Comparison of ENCODE assay signal across 25 cellular contexts in the genomic region with DNA sequence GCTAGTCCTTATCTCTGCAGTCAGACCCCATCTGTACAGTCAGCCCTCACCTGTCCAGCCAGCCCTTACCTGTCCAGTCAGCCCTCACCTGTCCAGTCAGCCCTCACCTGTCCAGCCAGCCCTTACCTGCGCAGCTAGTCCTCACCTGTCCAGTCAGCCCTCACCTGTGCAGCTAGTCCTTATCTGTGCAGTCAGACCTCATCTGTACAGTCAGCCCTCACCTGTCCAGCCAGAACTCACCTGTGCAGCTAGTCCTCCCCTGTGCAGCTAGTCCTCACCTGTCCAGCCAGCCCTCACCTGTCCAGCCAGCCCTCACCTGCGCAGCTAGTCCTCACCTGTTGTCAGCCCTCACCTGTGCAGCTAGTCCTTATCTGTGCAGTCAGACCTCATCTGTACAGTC.
DNase-seq lines count a peak whose midpoint lies in the region; ATAC-seq, FAIRE-seq and TF ChIP-seq lines count a peak whose summit lies in the region.
"Had no signal": no experiment of that assay in that cellular context is flagged by ENCODE, and none has a peak within 500 bp of the region (broad histone marks: within the 10 kb centered on the region; RNA-seq: fewer than 3 reads in every experiment).

No MANE protein-coding gene starts in this region.

- no CpG with 5 or more reads among the region's 2 CpGs for WGBS in H9 (ENCODE audit: extremely low coverage, insufficient read length, low lambda C conversion rate)
- WGBS in neuronal stem cell (ENCODE audit: extremely low coverage in 2 of 2, insufficient read length in 2 of 2, insufficient replicate concordance in 1 of 2), 2 donors: no CpG with 5 or more reads among the region's 2 CpGs
- WGBS in thyroid gland, 2 donors: 19 to 50% methylated on average over 2 of the region's 2 CpGs
- WGBS in GM23248 (ENCODE audit: low coverage in 1 of 2, low lambda C conversion rate in 2 of 2, missing lambda C conversion rate in 2 of 2), 2 experiments: 9 to 19% methylated on average over 2 of the region's 2 CpGs

- FAIRE-seq in bronchial epithelial cell (lab: Jason Lieb, UNC): peak; percentile 91
- FAIRE-seq: A549, D721Med, G401.6, GM12891, GM19239, H54, HepG2 had no signal

- H2BK12ac ChIP-seq in H9 (ENCODE audit: insufficient read length, low read depth, low read length) (no peak overlapping the region), neuronal stem cell (ENCODE audit: low read length) (peak overlapping the region; percentile 89)

- H4K8ac ChIP-seq in H9 (replicated peaks; ENCODE audit: insufficient read length, low read depth, low read length): no peak overlapping the region
- H4K8ac ChIP-seq in neuronal stem cell (ENCODE audit: low read depth, low read length): no peak overlapping the region

- H3T11ph ChIP-seq in H9 (ENCODE audit: low read length): no peak overlapping the region

- no peaks in the 10 kb centered on the region for H3K36me3 Mint-ChIP-seq in H9 (ENCODE audit: insufficient read depth in 1 of 3, low read depth in 3 of 3)
- H3K36me3 Mint-ChIP-seq: IgD-negative memory B cell had no signal

- H3K4me3 ChIP-seq in bronchial epithelial cell (ENCODE audit: low read depth, low read length) (no peak overlapping the region), neuronal stem cell (ENCODE audit: low read length in 2 of 2) (peak overlapping the region in 1 of 2 donors; percentile 42), thyroid gland (replicated peaks in 1 of 3) (no peak overlapping the region), GM23248 (no peak overlapping the region)
- H3K4me3 ChIP-seq: A549, GM23338 had no signal

- no peak for TF ChIP-seq POLR2A in thyroid gland (IDR thresholded peaks at IDR 0.05)

- H4K20me1 ChIP-seq in H9 (ENCODE audit: control insufficient read depth, insufficient read depth, insufficient read length): no peaks in the 10 kb centered on the region
- H4K20me1 ChIP-seq in GM23248 (ENCODE audit: insufficient read depth): no peaks in the 10 kb centered on the region

- H3K23me2 ChIP-seq in H9 (ENCODE audit: insufficient read length, low read depth, low read length, poor library complexity, severe bottlenecking): no peaks in the 10 kb centered on the region

- H2AK5ac ChIP-seq in H9 (ENCODE audit: insufficient read length, low read length): no peak overlapping the region
- no peak overlapping the region for H2AK5ac ChIP-seq in neuronal stem cell (ENCODE audit: low read depth, low read length)

- intact Hi-C loops in thyroid gland (cut with DNase I) (no loop called here), left colon (cut with DNase I, micrococcal nuclease) (no loop called here)

- peak overlapping the region; percentile 51; the same call in 1 of the 2 replicates for H3K14ac ChIP-seq in H9 (ENCODE audit: insufficient read depth, low read length)
- H3K14ac ChIP-seq in neuronal stem cell (ENCODE audit: low read length): peak overlapping the region; percentile 67

- H3K4me2 ChIP-seq in H9 (ENCODE audit: insufficient read depth, insufficient read length, low read length): no peak overlapping the region
- H3K4me2 ChIP-seq in neuronal stem cell (ENCODE audit: insufficient read depth, low read length, poor library complexity, severe bottlenecking): no peak overlapping the region
- no peak overlapping the region for H3K4me2 ChIP-seq in GM23248 (ENCODE audit: unreplicated experiment)
- H3K4me2 ChIP-seq: A549, GM23338 had no signal

- no peaks in the 10 kb centered on the region for H3K27me3 ChIP-seq in H9 (ENCODE audit: insufficient read depth, low read length)
- no peaks in the 10 kb centered on the region for H3K27me3 ChIP-seq in bronchial epithelial cell (ENCODE audit: control insufficient read depth, insufficient read depth, low read length)
- H3K27me3 ChIP-seq in neuronal stem cell (ENCODE audit: control insufficient read depth in 3 of 3, insufficient read depth in 3 of 3, low read depth in 1 of 3, low read length in 3 of 3): peaks cover 0 to 1% (median 0%) of the 10 kb centered on the region in 3 experiments
- H3K27me3 ChIP-seq in thyroid gland: no peaks in the 10 kb centered on the region
- H3K27me3 ChIP-seq in GM23248 (replicated peaks; ENCODE audit: insufficient read depth): no peaks in the 10 kb centered on the region

- H3K4me3 Mint-ChIP-seq in H9: no peak overlapping the region; a peak in 1 of 5 replicates
- H3K4me3 Mint-ChIP-seq: CD4-positive, alpha-beta T cell; GM23338; HFFc6 had no signal

- H3K9ac ChIP-seq in H9 (ENCODE audit: extremely low read depth, insufficient read length, low read length) (no peak overlapping the region), neuronal stem cell (ENCODE audit: low read depth, low read length, poor library complexity) (peak overlapping the region; percentile 35), GM23248 (no peak overlapping the region)

- H3K18ac ChIP-seq in H9 (ENCODE audit: insufficient read length, low read depth, low read length) (no peak overlapping the region), neuronal stem cell (ENCODE audit: low read length) (peak overlapping the region; percentile 32)

- no peaks in the 10 kb centered on the region for H3K4me1 ChIP-seq in H9 (ENCODE audit: insufficient read depth, low read length)
- peaks cover 0 to 4% of the 10 kb centered on the region in 2 donors for H3K4me1 ChIP-seq in neuronal stem cell (ENCODE audit: control insufficient read depth in 2 of 2, insufficient read depth in 1 of 2, low read depth in 1 of 2, low read length in 2 of 2)
- peaks cover 37 to 49% of the 10 kb centered on the region in 2 donors for H3K4me1 ChIP-seq in thyroid gland
- H3K4me1 ChIP-seq in GM23248 (ENCODE audit: insufficient read depth): no peaks in the 10 kb centered on the region
- H3K4me1 ChIP-seq: A549, Caco-2 had no signal

- H3K27ac Mint-ChIP-seq in H9: peak overlapping the region in 1 of 3 experiments; percentile 18; a peak in 1 of 7 replicates
- H3K27ac Mint-ChIP-seq: CD4-positive, alpha-beta T cell; HFFc6 had no signal

- no peak overlapping the region for H2BK15ac ChIP-seq in H9 (ENCODE audit: low read depth, low read length)
- H2BK15ac ChIP-seq in neuronal stem cell (ENCODE audit: low read length): no peak overlapping the region

- H3K79me1 ChIP-seq in H9 (ENCODE audit: insufficient read depth, low read depth, low read length, poor library complexity, severe bottlenecking): no peaks in the 10 kb centered on the region
- H3K79me1 ChIP-seq in neuronal stem cell (ENCODE audit: low read depth, low read length): no peaks in the 10 kb centered on the region

- no peaks in the 10 kb centered on the region for H3K9me3 Mint-ChIP-seq in H9
- H3K9me3 Mint-ChIP-seq: CD4-positive, alpha-beta T cell; GM23338 had no signal

- no peak for ATAC-seq in left colon
- ATAC-seq: A549, GM23338, HCT116, HepG2 had no signal

- H3K56ac ChIP-seq in H9 (ENCODE audit: insufficient read length, low read depth, low read length): no peak overlapping the region

- H4K91ac ChIP-seq in H9 (ENCODE audit: insufficient read length, low read depth, low read length) (no peak overlapping the region), neuronal stem cell (ENCODE audit: low read depth, low read length, poor library complexity) (peak overlapping the region; percentile 76)

- no peak overlapping the region for H2BK20ac ChIP-seq in H9 (ENCODE audit: low read depth, low read length, poor library complexity, severe bottlenecking)

- H3K79me2 ChIP-seq in H9 (ENCODE audit: insufficient read depth, low read length) (no peaks in the 10 kb centered on the region), GM23248 (ENCODE audit: insufficient read depth) (no peaks in the 10 kb centered on the region)

- peaks cover 41% of the 10 kb centered on the region for H3K27me3 Mint-ChIP-seq in H9 (ENCODE audit: low read depth)
- H3K27me3 Mint-ChIP-seq: IgD-negative memory B cell had no signal

- no peak overlapping the region for H4K5ac ChIP-seq in H9 (ENCODE audit: insufficient read length, low read depth, low read length)

- TF ChIP-seq CTCF in H9 (conservative IDR thresholded peaks at IDR 0.05) (no peak), bronchial epithelial cell (IDR thresholded peaks at IDR 0.05; ENCODE audit: insufficient read depth, low read length, severe bottlenecking) (no peak), thyroid gland (IDR thresholded peaks at IDR 0.05) (no peak)

- H3K9me3 ChIP-seq in H9 (ENCODE audit: control insufficient read depth, low read depth, low read length) (no peaks in the 10 kb centered on the region), neuronal stem cell (replicated peaks in 1 of 2; ENCODE audit: control insufficient read depth in 2 of 2, insufficient read depth in 1 of 2, low read depth in 1 of 2, low read length in 2 of 2) (peaks cover 0 to 2% of the 10 kb centered on the region in 2 donors), thyroid gland (no peaks in the 10 kb centered on the region), GM23248 (ENCODE audit: low read depth) (no peaks in the 10 kb centered on the region)
- H3K9me3 ChIP-seq: A549, Caco-2 had no signal

- DNase-seq in H9 (no peak), bronchial epithelial cell (ENCODE audit: low read depth) (no peak), neuronal stem cell (ENCODE audit: low spot score) (no peak), thyroid gland (peak; percentile 64 to 68), left colon (no peak), GM23248 (no peak), pons (ENCODE audit: low spot score) (no peak)
- DNase-seq: AML-193; Caco-2; CD4-positive, alpha-beta T cell; DND-41; EL; HFFc6; KBM-7 had no signal

- no peaks in the 10 kb centered on the region for H3K9me2 ChIP-seq in GM23248 (ENCODE audit: insufficient read depth)

- H2AFZ ChIP-seq in H9 (ENCODE audit: low read length): no peak overlapping the region
- no peak overlapping the region for H2AFZ ChIP-seq in neuronal stem cell (ENCODE audit: low read length)
- no peak overlapping the region for H2AFZ ChIP-seq in GM23248
- H2AFZ ChIP-seq: GM23338 had no signal

- H3K23ac ChIP-seq in H9 (ENCODE audit: insufficient read length, low read depth, low read length) (no peak overlapping the region), neuronal stem cell (ENCODE audit: low read depth, low read length, poor library complexity) (no peak overlapping the region)

- H3K4me1 Mint-ChIP-seq in H9: peaks cover 7% of the 10 kb centered on the region in 2 experiments

- H2BK5ac ChIP-seq in H9 (ENCODE audit: insufficient read length, low read length): no peak overlapping the region
- no peak overlapping the region for H2BK5ac ChIP-seq in neuronal stem cell (ENCODE audit: low read length)

- no peak overlapping the region for H3K4ac ChIP-seq in H9 (ENCODE audit: low read depth, low read length)
- no peak overlapping the region for H3K4ac ChIP-seq in neuronal stem cell (ENCODE audit: low read length)

- H2BK120ac ChIP-seq in H9 (ENCODE audit: low read depth, low read length, poor library complexity, severe bottlenecking) (no peak overlapping the region), neuronal stem cell (ENCODE audit: low read depth, low read length) (no peak overlapping the region)

- H3K27ac ChIP-seq in H9 (ENCODE audit: insufficient read length, low read depth, low read length): no peak overlapping the region
- no peak overlapping the region for H3K27ac ChIP-seq in neuronal stem cell (replicated peaks; ENCODE audit: low read length)
- no peak overlapping the region for H3K27ac ChIP-seq in thyroid gland
- H3K27ac ChIP-seq in GM23248: no peak overlapping the region
- H3K27ac ChIP-seq: A549, C4-2B had no signal

- H3K36me3 ChIP-seq in bronchial epithelial cell (ENCODE audit: control insufficient read depth, insufficient read depth, low read length): no peaks in the 10 kb centered on the region
- H3K36me3 ChIP-seq in neuronal stem cell (replicated peaks in 1 of 2; ENCODE audit: control insufficient read depth in 2 of 2, insufficient read depth in 2 of 2, low read length in 2 of 2): no peaks in the 10 kb centered on the region
- H3K36me3 ChIP-seq in thyroid gland: no peaks in the 10 kb centered on the region
- no peaks in the 10 kb centered on the region for H3K36me3 ChIP-seq in GM23248 (ENCODE audit: low read depth)

- in situ Hi-C loops in GM23248 (cut with MboI): no loop called here

- H3F3A ChIP-seq in GM23248 (ENCODE audit: insufficient read depth): no peaks in the 10 kb centered on the region

Comparison
In these comparisons a context has a peak if more than half of its experiments do, and no peak if none do; other contexts are left out.
1. DNase-seq: peak in thyroid gland (2 of 2); none in H9 (single experiment), bronchial epithelial cell (single experiment), neuronal stem cell (single experiment), left colon (0 of 2), GM23248 (single experiment) and pons (single experiment).